ENCODE assay signal across 29 cellular contexts in genomic region chr7:99607548-99607947, GRCh38. TPM values are rescaled to one million over a fixed set of nuclear protein-coding genes. Genes with fewer than 3 reads are reported as not detected.
DNase-seq lines count a peak whose midpoint lies in the region; ATAC-seq, FAIRE-seq and TF ChIP-seq lines count a peak whose summit lies in the region.
"Had no signal": no experiment of that assay in that cellular context is flagged by ENCODE, and none has a peak within 500 bp of the region (broad histone marks: within the 10 kb centered on the region; RNA-seq: fewer than 3 reads in every experiment).

No MANE protein-coding gene starts in this region.

- no peaks in the 10 kb centered on the region for H3K9me3 ChIP-seq in H1 (ENCODE audit: insufficient read depth in 2 of 2, low read depth in 1 of 2, low read length in 1 of 2)
- H3K9me3 ChIP-seq: BE2C, BLaER1 had no signal

- ATAC-seq in esophagus mucosa = no peak
- no peak for ATAC-seq in activated naive CD8-positive, alpha-beta T cell treated with anti-CD3 and anti-CD28 coated beads, Interleukin-2, amount 50 U/mL, for 24 hours

- no peaks in the 10 kb centered on the region for H3K36me3 Mint-ChIP-seq in type B pancreatic cell
- no peaks in the 10 kb centered on the region for H3K36me3 Mint-ChIP-seq in activated naive CD8-positive, alpha-beta T cell treated with anti-CD3 and anti-CD28 coated beads, Interleukin-2, amount 50 U/mL, for 24 hours (ENCODE audit: low read depth)
- H3K36me3 Mint-ChIP-seq: CD14-positive monocyte; CD4-positive, alpha-beta memory T cell; CD4-positive, CD25-positive, alpha-beta regulatory T cell; CD8-positive, alpha-beta memory T cell had no signal

- H2BK12ac ChIP-seq in H1 (ENCODE audit: low read depth, low read length) = no peak overlapping the region

- H3K9me3 Mint-ChIP-seq in type B pancreatic cell = no peaks in the 10 kb centered on the region
- H3K9me3 Mint-ChIP-seq in activated naive CD8-positive, alpha-beta T cell treated with anti-CD3 and anti-CD28 coated beads, Interleukin-2, amount 50 U/mL, for 24 hours = no peaks in the 10 kb centered on the region
- H3K9me3 Mint-ChIP-seq: CD14-positive monocyte; CD4-positive, alpha-beta memory T cell; CD8-positive, alpha-beta memory T cell had no signal

- H2BK120ac ChIP-seq in H1 (replicated peaks; ENCODE audit: low read depth, low read length) = no peak overlapping the region

- no peak overlapping the region for H2BK20ac ChIP-seq in H1 (ENCODE audit: low read length)

- H2BK15ac ChIP-seq in H1 (ENCODE audit: low read length) = no peak overlapping the region

- no peaks in the 10 kb centered on the region; the same call in 1 of the 2 replicates for H3K23me2 ChIP-seq in H1 (ENCODE audit: low read depth, low read length)

- 89% methylated on average over 9 of the region's 9 CpGs; no CpG with 5 or more reads in 1 of the 2 experiments for WGBS in H1 (ENCODE audit: extremely low coverage in 1 of 2, insufficient coverage in 1 of 2, insufficient read length in 1 of 2, insufficient replicate concordance in 2 of 2, low coverage in 1 of 2, low lambda C conversion rate in 2 of 2, missing lambda C conversion rate in 1 of 2), 2 experiments

- TF ChIP-seq EP300 in H1 (IDR thresholded peaks at IDR 0.05; ENCODE audit: borderline replicate concordance in 1 of 2, low read depth in 2 of 2, low read length in 2 of 2) = no peak

- no peak overlapping the region for H2BK5ac ChIP-seq in H1 (ENCODE audit: low read depth, low read length)

- H3K9ac ChIP-seq in H1 (replicated peaks in 1 of 4; ENCODE audit: extremely low read depth in 1 of 4, low read depth in 3 of 4, low read length in 3 of 4) = no peak overlapping the region
- H3K9ac ChIP-seq: BLaER1 had no signal

- peak; percentile 3 for DNase-seq in H7
- peak in 1 of 2 experiments; percentile 29 for DNase-seq in H1 (ENCODE audit: low read depth in 1 of 2, low spot score in 2 of 2)
- DNase-seq in islet precursor cell = peak; percentile 35
- peak; percentile 43 for DNase-seq in type B pancreatic cell (ENCODE audit: extremely low spot score, unreplicated experiment)
- no peak for DNase-seq in SHP77 (lab: John Stamatoyannopoulos, UW)
- DNase-seq in T-helper 1 cell = no peak
- no peak for DNase-seq in activated naive CD8-positive, alpha-beta T cell treated with anti-CD3 and anti-CD28 coated beads, Interleukin-2, amount 50 U/mL, for 24 hours
- DNase-seq: 8988T; ACHN; BE2C; C1 segment of cervical spinal cord; CD4-positive, alpha-beta memory T cell; CD4-positive, CD25-positive, alpha-beta regulatory T cell; CD8-positive, alpha-beta memory T cell; COR-L47; DMS 273 treated with DMSO at 0.1 percent for 48 hours; DMS153; DMS53; DMS79; DND-41; EL; GDM1 had no signal

- H3K4me3 ChIP-seq in H7 (ENCODE audit: insufficient read depth, low read depth, low read length) = no peak overlapping the region
- no peak overlapping the region for H3K4me3 ChIP-seq in H1 (ENCODE audit: extremely low read depth in 1 of 4, insufficient read depth in 2 of 4, low read depth in 3 of 4, low read length in 4 of 4)
- H3K4me3 ChIP-seq: BLaER1 had no signal

- H3K27ac Mint-ChIP-seq in type B pancreatic cell = no peak overlapping the region
- no peak overlapping the region for H3K27ac Mint-ChIP-seq in activated naive CD8-positive, alpha-beta T cell treated with anti-CD3 and anti-CD28 coated beads, Interleukin-2, amount 50 U/mL, for 24 hours
- H3K27ac Mint-ChIP-seq: CD14-positive monocyte; CD4-positive, alpha-beta memory T cell; CD4-positive, CD25-positive, alpha-beta regulatory T cell; CD8-positive, alpha-beta memory T cell had no signal

- no peak overlapping the region for H4K91ac ChIP-seq in H1 (replicated peaks; ENCODE audit: insufficient read length, low read length)

- H3K79me2 ChIP-seq in H1 (ENCODE audit: control insufficient read depth in 1 of 2, insufficient read depth in 2 of 2, low read length in 2 of 2) = no peaks in the 10 kb centered on the region

- no peak overlapping the region for H2AFZ ChIP-seq in H1 (ENCODE audit: low read length)

- no peaks in the 10 kb centered on the region for H3K79me1 ChIP-seq in H1 (ENCODE audit: low read depth, low read length)

- no peak overlapping the region for H3K4ac ChIP-seq in H1 (replicated peaks; ENCODE audit: insufficient read length, low read depth, low read length)

- H4K20me1 ChIP-seq in H1 (replicated peaks in 1 of 2; ENCODE audit: control insufficient read depth in 1 of 2, insufficient read depth in 2 of 2, low read length in 2 of 2) = no peaks in the 10 kb centered on the region
- H4K20me1 ChIP-seq: BLaER1 had no signal

- no peak overlapping the region for H3K18ac ChIP-seq in H1 (ENCODE audit: extremely low read depth, low read length)

- POLR2A ChIA-PET in H1 (lab: Charles Lee; ENCODE audit: partially characterized antibody) = interaction anchor here (0.5 to 3.8 kb wide), 3 partner anchors 9 to 336 kb away, joined by 3 to 16 read pairs (median 3); partner anchors contain the start of genes TMEM225B and ZSCAN25

- 0 out of 2 replicates have a peak overlapping the region, but pooled peaks have one; percentile 40 for H2AK5ac ChIP-seq in H1 (ENCODE audit: low read depth, low read length)

- no peak for TF ChIP-seq CTCF in H1 (IDR thresholded peaks at IDR 0.05; ENCODE audit: control extremely low read depth in 1 of 3, insufficient read depth in 1 of 3, low read depth in 1 of 3, low read length in 3 of 3)
- TF ChIP-seq CTCF in type B pancreatic cell (conservative IDR thresholded peaks at IDR 0.05) = no peak

- peaks cover 16% of the 10 kb centered on the region for H3K27me3 Mint-ChIP-seq in type B pancreatic cell
- H3K27me3 Mint-ChIP-seq in activated naive CD8-positive, alpha-beta T cell treated with anti-CD3 and anti-CD28 coated beads, Interleukin-2, amount 50 U/mL, for 24 hours = no peaks in the 10 kb centered on the region

- no peak for TF ChIP-seq RAD21 in H1 (IDR thresholded peaks at IDR 0.05 in 1 of 2, conservative IDR thresholded peaks at IDR 0.05 in 1 of 2; ENCODE audit: low read depth in 2 of 2, low read length in 2 of 2)

- H3K14ac ChIP-seq in H1 (ENCODE audit: insufficient read length) = no peak overlapping the region

- no peak overlapping the region for H3K56ac ChIP-seq in H1 (replicated peaks; ENCODE audit: insufficient read length, low read depth, low read length)

- no peaks in the 10 kb centered on the region for H3K4me1 Mint-ChIP-seq in type B pancreatic cell (ENCODE audit: unreplicated experiment)
- H3K4me1 Mint-ChIP-seq in activated naive CD8-positive, alpha-beta T cell treated with anti-CD3 and anti-CD28 coated beads, Interleukin-2, amount 50 U/mL, for 24 hours = no peaks in the 10 kb centered on the region
- H3K4me1 Mint-ChIP-seq: CD4-positive, alpha-beta memory T cell; CD4-positive, CD25-positive, alpha-beta regulatory T cell; CD8-positive, alpha-beta memory T cell had no signal

- H3K27ac ChIP-seq in H1 (ENCODE audit: low read depth, low read length) = no peak overlapping the region
- H3K27ac ChIP-seq: BLaER1 had no signal

- H3K4me2 ChIP-seq in H1 (ENCODE audit: insufficient read depth in 1 of 2, low read depth in 2 of 2, low read length in 2 of 2) = no peak overlapping the region
- H3K4me2 ChIP-seq: BLaER1 had no signal

- H3K27me3 ChIP-seq in H7 (ENCODE audit: control insufficient read depth, insufficient read depth, low read length) (peaks cover 2% of the 10 kb centered on the region; the same call in 1 of the 2 replicates), H1 (replicated peaks in 1 of 4; ENCODE audit: control insufficient read depth in 3 of 4, extremely low read depth in 1 of 4, insufficient read depth in 3 of 4, low read length in 3 of 4) (peaks cover 0 to 3% (median 1%) of the 10 kb centered on the region in 4 experiments; a peak in 1 of 7 replicates)
- H3K27me3 ChIP-seq: BLaER1 had no signal

- H3K23ac ChIP-seq in H1 (ENCODE audit: insufficient read length) = no peak overlapping the region

- no peak for FAIRE-seq in H1 (lab: Jason Lieb, UNC)
- FAIRE-seq: A204.1, GM12891, GM19239 had no signal

- no peak overlapping the region for H3K4me3 Mint-ChIP-seq in type B pancreatic cell
- no peak overlapping the region for H3K4me3 Mint-ChIP-seq in activated naive CD8-positive, alpha-beta T cell treated with anti-CD3 and anti-CD28 coated beads, Interleukin-2, amount 50 U/mL, for 24 hours
- H3K4me3 Mint-ChIP-seq: CD4-positive, CD25-positive, alpha-beta regulatory T cell; CD8-positive, alpha-beta memory T cell had no signal

- no peak overlapping the region; the same call in 1 of the 2 replicates for H4K8ac ChIP-seq in H1 (ENCODE audit: extremely low read depth, insufficient read depth, low read length)

- TF ChIP-seq POLR2A in H1 (IDR thresholded peaks at IDR 0.05; ENCODE audit: control extremely low read depth in 1 of 2, low read depth in 2 of 2, low read length in 2 of 2) = no peak

- H3K36me3 ChIP-seq in H7 (replicated peaks; ENCODE audit: control insufficient read depth, insufficient read depth, low read length) = no peaks in the 10 kb centered on the region
- H3K36me3 ChIP-seq in H1 (ENCODE audit: control insufficient read depth in 2 of 4, insufficient read depth in 4 of 4, low read length in 3 of 4) = no peaks in the 10 kb centered on the region
- H3K36me3 ChIP-seq: BE2C, BLaER1 had no signal

- no peak overlapping the region for H4K5ac ChIP-seq in H1 (ENCODE audit: insufficient read length, low read depth, low read length)

- CTCF ChIA-PET in H1 (lab: Charles Lee; ENCODE audit: partially characterized antibody) = interaction anchor here (2.9 kb wide), 1 partner anchor 8 kb away, joined by 18 read pairs; the partner anchor contains the start of gene ZSCAN25

- H3K4me1 ChIP-seq in H1 (replicated peaks in 1 of 4; ENCODE audit: control insufficient read depth in 3 of 4, insufficient read depth in 4 of 4, low read length in 3 of 4) = no peaks in the 10 kb centered on the region
- H3K4me1 ChIP-seq: BE2C, BLaER1 had no signal

RNA-seq across cellular contexts. Expression of gene ZSCAN25, which starts 9.2 kb away (rescaled TPM):
- total RNA-seq in H7 (2014; rRNA removed; shearing (Covaris generic)) = 12.5 and 13.2 TPM in 2 replicates
- total RNA-seq in H1 (2021; fragmentation: NEBNext Ultra II Directional; extraction: Animal tissue kit (Norgen Biotek cat#: 25700)) = 16.5 and 18.6 TPM in 2 replicates
- 10.1 and 12.1 TPM in 2 replicates for polyA plus RNA-seq in H1 (2011; rRNA removed)
- 13.1 TPM for polyA plus RNA-seq in H1 (2011; cell fraction: cytosol; rRNA removed)
- 19.5 TPM for polyA plus RNA-seq in H1 (2011; cell fraction: nucleus; rRNA removed)
- polyA plus RNA-seq in H1 (2012, experiment 1 of 2) = 8.7 to 10.8 TPM (median 9.4 TPM) in 4 replicates
- 6.7 TPM for polyA plus RNA-seq in H1 (2012, experiment 2 of 2)
- 5.7 TPM for polyA plus RNA-seq in H1 (2013, experiment 1 of 2)
- 5.6 TPM for polyA plus RNA-seq in H1 (2013, experiment 2 of 2)
- polyA minus RNA-seq in H1 (2011; rRNA and poly(A)+ RNA removed) = 21.8 and 23.8 TPM in 2 replicates
- polyA minus RNA-seq in H1 (2011; cell fraction: cytosol; rRNA and poly(A)+ RNA removed) = 9.4 TPM
- 28.4 TPM for polyA minus RNA-seq in H1 (2011; cell fraction: nucleus; rRNA and poly(A)+ RNA removed)
- total RNA-seq in type B pancreatic cell (ENCODE audit: low replicate concordance) = 22.9 and 25.4 TPM in 2 replicates
- total RNA-seq in esophagus mucosa = 9.6 TPM

RNA-seq across cellular contexts. Expression of gene TMEM225B, which starts 9.5 kb away (rescaled TPM):
- total RNA-seq in H7 (2014; rRNA removed; shearing (Covaris generic)) = 0.48 and 0.52 TPM in 2 replicates
- not detected in 2 replicates for total RNA-seq in H1 (2021; fragmentation: NEBNext Ultra II Directional; extraction: Animal tissue kit (Norgen Biotek cat#: 25700))
- polyA plus RNA-seq in H1 (2011; rRNA removed) = 0.63 and 0.68 TPM in 2 replicates
- polyA plus RNA-seq in H1 (2011; cell fraction: cytosol; rRNA removed) = 0.50 TPM
- 1.7 TPM for polyA plus RNA-seq in H1 (2011; cell fraction: nucleus; rRNA removed)
- 0.25 to 0.68 TPM (median 0.36 TPM) in 4 replicates for polyA plus RNA-seq in H1 (2012, experiment 1 of 2)
- polyA plus RNA-seq in H1 (2012, experiment 2 of 2) = 0.41 TPM
- 0.08 TPM for polyA plus RNA-seq in H1 (2013, experiment 1 of 2)
- polyA plus RNA-seq in H1 (2013, experiment 2 of 2) = 0.33 TPM
- not detected in 2 replicates for polyA minus RNA-seq in H1 (2011; rRNA and poly(A)+ RNA removed)
- not detected for polyA minus RNA-seq in H1 (2011; cell fraction: cytosol; rRNA and poly(A)+ RNA removed)
- polyA minus RNA-seq in H1 (2011; cell fraction: nucleus; rRNA and poly(A)+ RNA removed) = 1.00 TPM
- total RNA-seq in type B pancreatic cell (ENCODE audit: low replicate concordance) (0.36 and 0.82 TPM in 2 replicates), esophagus mucosa (1.00 TPM)
- total RNA-seq: G401 had no signal

RNA-seq across cellular contexts. Expression of gene ZNF655, which starts 49.1 kb away (rescaled TPM):
- 37.6 and 58.6 TPM in 2 replicates for total RNA-seq in H7 (2014; rRNA removed; shearing (Covaris generic))
- total RNA-seq in H1 (2021; fragmentation: NEBNext Ultra II Directional; extraction: Animal tissue kit (Norgen Biotek cat#: 25700)) = 36.7 and 37.8 TPM in 2 replicates
- 27.1 and 30.7 TPM in 2 replicates for polyA plus RNA-seq in H1 (2011; rRNA removed)
- polyA plus RNA-seq in H1 (2011; cell fraction: cytosol; rRNA removed) = 29.3 TPM
- polyA plus RNA-seq in H1 (2011; cell fraction: nucleus; rRNA removed) = 61.2 TPM
- 22.5 to 29.7 TPM (median 26.8 TPM) in 4 replicates for polyA plus RNA-seq in H1 (2012, experiment 1 of 2)
- 5.9 TPM for polyA plus RNA-seq in H1 (2012, experiment 2 of 2)
- polyA plus RNA-seq in H1 (2013, experiment 1 of 2) = 31.0 TPM
- 29.3 TPM for polyA plus RNA-seq in H1 (2013, experiment 2 of 2)
- polyA minus RNA-seq in H1 (2011; rRNA and poly(A)+ RNA removed) = 45.5 and 58.2 TPM in 2 replicates
- polyA minus RNA-seq in H1 (2011; cell fraction: cytosol; rRNA and poly(A)+ RNA removed) = 24.1 TPM
- 99.9 TPM for polyA minus RNA-seq in H1 (2011; cell fraction: nucleus; rRNA and poly(A)+ RNA removed)
- total RNA-seq in type B pancreatic cell (ENCODE audit: low replicate concordance) (69.2 and 89.1 TPM in 2 replicates), esophagus mucosa (49.9 TPM)

RNA-seq across cellular contexts. Expression of gene FAM200A, which starts 55.6 kb away (rescaled TPM):
- 7.2 and 8.1 TPM in 2 replicates for total RNA-seq in H7 (2014; rRNA removed; shearing (Covaris generic))
- 7.5 and 7.6 TPM in 2 replicates for total RNA-seq in H1 (2021; fragmentation: NEBNext Ultra II Directional; extraction: Animal tissue kit (Norgen Biotek cat#: 25700))
- 3.2 and 4.3 TPM in 2 replicates for polyA plus RNA-seq in H1 (2011; rRNA removed)
- 5.4 TPM for polyA plus RNA-seq in H1 (2011; cell fraction: cytosol; rRNA removed)
- polyA plus RNA-seq in H1 (2011; cell fraction: nucleus; rRNA removed) = 0.94 TPM
- polyA plus RNA-seq in H1 (2012, experiment 1 of 2) = 4.4 to 6.7 TPM (median 4.8 TPM) in 4 replicates
- polyA plus RNA-seq in H1 (2012, experiment 2 of 2) = 0.56 TPM
- 4.5 TPM for polyA plus RNA-seq in H1 (2013, experiment 1 of 2)
- polyA plus RNA-seq in H1 (2013, experiment 2 of 2) = 4.8 TPM
- polyA minus RNA-seq in H1 (2011; rRNA and poly(A)+ RNA removed) = 2.2 and 3.1 TPM in 2 replicates
- polyA minus RNA-seq in H1 (2011; cell fraction: cytosol; rRNA and poly(A)+ RNA removed) = 3.2 TPM
- 5.0 TPM for polyA minus RNA-seq in H1 (2011; cell fraction: nucleus; rRNA and poly(A)+ RNA removed)
- 10.2 and 10.8 TPM in 2 replicates for total RNA-seq in type B pancreatic cell (ENCODE audit: low replicate concordance)
- total RNA-seq in esophagus mucosa = 3.3 TPM

Comparison
In these comparisons a context has a peak if more than half of its experiments do, and no peak if none do; other contexts are left out.
1. DNase-seq: peak in H7 (single experiment), islet precursor cell (single experiment) and type B pancreatic cell (single experiment); none in SHP77 (0 of 2), T-helper 1 cell (0 of 5) and activated naive CD8-positive, alpha-beta T cell treated with anti-CD3 and anti-CD28 coated beads, Interleukin-2, amount 50 U/mL, for 24 hours (single experiment).